In the genomic region with DNA sequence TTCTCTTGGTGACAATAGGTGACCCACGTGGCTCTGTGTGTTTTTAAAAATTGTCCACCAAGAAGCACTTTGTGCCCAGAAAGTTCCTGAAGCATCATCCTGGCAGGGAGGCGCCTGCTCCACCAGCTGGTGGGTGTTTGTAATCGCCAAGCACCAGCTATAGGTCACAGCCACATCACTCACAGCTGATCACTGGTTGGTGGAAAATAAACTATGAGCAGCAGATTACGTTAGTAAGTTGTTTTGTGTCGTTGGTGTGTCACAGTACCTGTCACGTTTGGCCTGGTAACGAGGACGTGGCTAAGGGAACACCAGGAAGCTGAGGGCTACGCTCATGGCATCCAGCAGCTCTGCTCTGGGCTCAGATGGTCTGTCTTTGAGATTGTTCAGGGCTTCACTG, we compare ENCODE assay signal across 1 cellular context.
A peak's percentile ranks its signal among the peaks of the same experiment; 100 is the strongest.
TF ChIP-seq lines count a peak whose summit lies in the region.

No MANE protein-coding gene starts in this region.

TF ChIP-seq in HEK293, 187 proteins besides CTCF, POLR2A, EP300 and RAD21:
- no peak for TF ChIP-seq BCL11A (tag by site-specific recombination; IDR thresholded peaks at IDR 0.05; ENCODE audit: low read depth)
- TF ChIP-seq WT1 (tag by site-specific recombination; IDR thresholded peaks at IDR 0.05), result no peak
- TF ChIP-seq ZNF292 (tag by site-specific recombination; IDR thresholded peaks at IDR 0.05; ENCODE audit: borderline replicate concordance, low read depth), result no peak
- no peak for TF ChIP-seq ZNF146 (tag by site-specific recombination; IDR thresholded peaks at IDR 0.05)
- no peak for TF ChIP-seq YY2 (tag by site-specific recombination; IDR thresholded peaks at IDR 0.05)
- no peak for TF ChIP-seq ZNF169 (tag by site-specific recombination; IDR thresholded peaks at IDR 0.05)
- TF ChIP-seq ZBTB17 (tag by site-specific recombination; IDR thresholded peaks at IDR 0.05), result 0 out of 2 replicates have a peak, but pooled peaks have one; percentile 12
- TF ChIP-seq KLF1 (tag by site-specific recombination; IDR thresholded peaks at IDR 0.05), result no peak
- TF ChIP-seq ZNF16 (tag by site-specific recombination; IDR thresholded peaks at IDR 0.05; ENCODE audit: low read depth), result no peak
- TF ChIP-seq, protein P1, sequence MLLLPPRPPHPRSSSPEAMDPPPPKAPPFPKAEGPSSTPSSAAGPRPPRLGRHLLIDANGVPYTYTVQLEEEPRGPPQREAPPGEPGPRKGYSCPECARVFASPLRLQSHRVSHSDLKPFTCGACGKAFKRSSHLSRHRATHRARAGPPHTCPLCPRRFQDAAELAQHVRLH (tag by site-specific recombination; IDR thresholded peaks at IDR 0.05), result no peak
- TF ChIP-seq, protein P2, sequence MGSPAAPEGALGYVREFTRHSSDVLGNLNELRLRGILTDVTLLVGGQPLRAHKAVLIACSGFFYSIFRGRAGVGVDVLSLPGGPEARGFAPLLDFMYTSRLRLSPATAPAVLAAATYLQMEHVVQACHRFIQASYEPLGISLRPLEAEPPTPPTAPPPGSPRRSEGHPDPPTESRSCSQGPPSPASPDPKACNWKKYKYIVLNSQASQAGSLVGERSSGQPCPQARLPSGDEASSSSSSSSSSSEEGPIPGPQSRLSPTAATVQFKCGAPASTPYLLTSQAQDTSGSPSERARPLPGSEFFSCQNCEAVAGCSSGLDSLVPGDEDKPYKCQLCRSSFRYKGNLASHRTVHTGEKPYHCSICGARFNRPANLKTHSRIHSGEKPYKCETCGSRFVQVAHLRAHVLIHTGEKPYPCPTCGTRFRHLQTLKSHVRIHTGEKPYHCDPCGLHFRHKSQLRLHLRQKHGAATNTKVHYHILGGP (tag by site-specific recombination; IDR thresholded peaks at IDR 0.05), result no peak
- TF ChIP-seq, protein P3, sequence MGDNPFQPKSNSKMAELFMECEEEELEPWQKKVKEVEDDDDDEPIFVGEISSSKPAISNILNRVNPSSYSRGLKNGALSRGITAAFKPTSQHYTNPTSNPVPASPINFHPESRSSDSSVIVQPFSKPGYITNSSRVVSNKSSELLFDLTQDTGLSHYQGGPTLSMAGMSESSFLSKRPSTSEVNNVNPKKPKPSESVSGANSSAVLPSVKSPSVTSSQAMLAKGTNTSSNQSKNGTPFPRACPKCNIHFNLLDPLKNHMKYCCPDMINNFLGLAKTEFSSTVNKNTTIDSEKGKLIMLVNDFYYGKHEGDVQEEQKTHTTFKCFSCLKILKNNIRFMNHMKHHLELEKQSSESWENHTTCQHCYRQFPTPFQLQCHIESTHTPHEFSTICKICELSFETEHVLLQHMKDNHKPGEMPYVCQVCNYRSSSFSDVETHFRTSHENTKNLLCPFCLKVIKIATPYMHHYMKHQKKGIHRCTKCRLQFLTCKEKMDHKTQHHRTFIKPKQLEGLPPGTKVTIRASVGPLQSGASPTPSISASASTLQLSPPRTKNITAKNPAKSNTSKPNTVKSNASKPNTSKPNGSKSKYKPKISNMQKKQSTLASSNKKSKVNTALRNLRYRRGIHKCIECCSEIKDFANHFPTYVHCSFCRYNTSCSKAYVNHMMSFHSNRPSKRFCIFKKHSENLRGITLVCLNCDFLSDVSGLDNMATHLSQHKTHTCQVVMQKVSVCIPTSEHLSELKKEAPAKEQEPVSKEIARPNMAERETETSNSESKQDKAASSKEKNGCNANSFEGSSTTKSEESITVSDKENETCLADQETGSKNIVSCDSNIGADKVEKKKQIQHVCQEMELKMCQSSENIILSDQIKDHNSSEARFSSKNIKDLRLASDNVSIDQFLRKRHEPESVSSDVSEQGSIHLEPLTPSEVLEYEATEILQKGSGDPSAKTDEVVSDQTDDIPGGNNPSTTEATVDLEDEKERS (tag by site-specific recombination; IDR thresholded peaks at IDR 0.05), result no peak
- TF ChIP-seq, protein P4, sequence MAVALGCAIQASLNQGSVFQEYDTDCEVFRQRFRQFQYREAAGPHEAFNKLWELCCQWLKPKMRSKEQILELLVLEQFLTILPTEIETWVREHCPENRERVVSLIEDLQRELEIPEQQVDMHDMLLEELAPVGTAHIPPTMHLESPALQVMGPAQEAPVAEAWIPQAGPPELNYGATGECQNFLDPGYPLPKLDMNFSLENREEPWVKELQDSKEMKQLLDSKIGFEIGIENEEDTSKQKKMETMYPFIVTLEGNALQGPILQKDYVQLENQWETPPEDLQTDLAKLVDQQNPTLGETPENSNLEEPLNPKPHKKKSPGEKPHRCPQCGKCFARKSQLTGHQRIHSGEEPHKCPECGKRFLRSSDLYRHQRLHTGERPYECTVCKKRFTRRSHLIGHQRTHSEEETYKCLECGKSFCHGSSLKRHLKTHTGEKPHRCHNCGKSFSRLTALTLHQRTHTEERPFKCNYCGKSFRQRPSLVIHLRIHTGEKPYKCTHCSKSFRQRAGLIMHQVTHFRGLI (tag by site-specific recombination; IDR thresholded peaks at IDR 0.05), result no peak
- TF ChIP-seq ZNF654 (tag by site-specific recombination; IDR thresholded peaks at IDR 0.05; ENCODE audit: low read depth), result 0 out of 2 replicates have a peak, but pooled peaks have one; percentile 5
- TF ChIP-seq, protein P5, sequence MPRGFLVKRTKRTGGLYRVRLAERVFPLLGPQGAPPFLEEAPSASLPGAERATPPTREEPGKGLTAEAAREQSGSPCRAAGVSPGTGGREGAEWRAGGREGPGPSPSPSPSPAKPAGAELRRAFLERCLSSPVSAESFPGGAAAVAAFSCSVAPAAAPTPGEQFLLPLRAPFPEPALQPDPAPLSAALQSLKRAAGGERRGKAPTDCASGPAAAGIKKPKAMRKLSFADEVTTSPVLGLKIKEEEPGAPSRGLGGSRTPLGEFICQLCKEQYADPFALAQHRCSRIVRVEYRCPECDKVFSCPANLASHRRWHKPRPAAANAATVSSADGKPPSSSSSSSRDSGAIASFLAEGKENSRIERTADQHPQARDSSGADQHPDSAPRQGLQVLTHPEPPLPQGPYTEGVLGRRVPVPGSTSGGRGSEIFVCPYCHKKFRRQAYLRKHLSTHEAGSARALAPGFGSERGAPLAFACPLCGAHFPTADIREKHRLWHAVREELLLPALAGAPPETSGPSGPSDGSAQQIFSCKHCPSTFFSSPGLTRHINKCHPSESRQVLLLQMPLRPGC (tag by site-specific recombination; IDR thresholded peaks at IDR 0.05), result no peak
